ENCODE assay signal across 7 cellular contexts in the genomic region with DNA sequence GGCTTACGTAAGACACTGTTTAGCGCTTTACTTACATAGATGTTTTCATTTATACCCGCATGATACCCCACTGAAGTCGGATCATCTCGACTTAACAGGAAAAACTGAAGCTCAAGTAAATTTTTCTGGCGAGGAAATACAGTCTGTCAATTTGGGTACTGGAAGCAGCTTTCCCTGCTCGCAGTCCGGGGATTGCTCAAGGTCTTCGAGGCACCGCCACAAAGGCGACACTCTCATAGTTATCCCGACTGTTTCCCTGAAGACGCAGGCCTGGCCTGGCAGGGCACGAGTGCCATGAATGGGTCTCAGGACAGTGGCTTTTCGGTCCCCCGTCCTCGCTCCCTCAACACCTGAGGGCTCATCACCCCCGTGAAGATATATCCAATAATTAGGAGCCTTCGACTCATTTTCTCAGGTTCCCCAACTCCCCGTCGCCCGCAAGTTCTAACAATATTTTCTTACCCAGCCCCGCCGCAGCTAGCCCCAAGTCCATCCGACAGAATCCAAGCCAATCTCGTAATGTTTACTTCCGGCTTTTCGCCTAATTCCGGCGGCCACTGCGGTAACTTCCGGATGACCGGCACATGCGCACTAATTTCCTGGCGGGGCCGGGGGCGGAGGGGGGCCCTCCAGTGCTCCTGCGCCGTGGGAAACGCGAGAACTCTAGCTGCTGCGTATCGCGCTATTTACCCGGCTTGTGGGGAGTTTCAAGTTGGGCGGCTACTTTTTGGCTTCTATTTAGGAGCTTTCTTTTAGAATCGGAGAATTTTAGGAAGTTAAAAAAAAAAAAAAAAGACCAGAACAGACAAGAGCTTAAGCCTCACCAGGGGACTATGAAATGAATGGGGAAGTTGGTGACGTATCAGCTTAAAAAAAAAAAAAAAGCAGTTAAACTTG. TPM values are rescaled to one million over a fixed set of nuclear protein-coding genes. Genes with fewer than 3 reads are reported as not detected.
A peak's percentile ranks its signal among the peaks of the same experiment; 100 is the strongest.
DNase-seq lines count a peak whose midpoint lies in the region; ATAC-seq, FAIRE-seq and TF ChIP-seq lines count a peak whose summit lies in the region.

A gene (minus strand): TSS at position 521 of the 897 bp plus-strand sequence. CDS start 3,787 bp downstream, outside the sequence.

- peak within 1 kb of the TSS; percentile 61 for H2AFZ ChIP-seq in hepatocyte

- H3K4me3 ChIP-seq in astrocyte of the cerebellum (ENCODE audit: low read depth, low read length): peak within 1 kb of the TSS; percentile 73
- peak within 1 kb of the TSS; percentile 31 for H3K4me3 ChIP-seq in hepatocyte

- FAIRE-seq in GM18507 (lab: Jason Lieb, UNC): peak; percentile 96

- H3K9me2 ChIP-seq in hepatocyte (replicated peaks; ENCODE audit: insufficient read depth): no peaks in the 10 kb centered on the region

- no peaks in the 10 kb centered on the region for H3K27me3 ChIP-seq in hepatocyte

- no peak for TF ChIP-seq CTCF in astrocyte of the cerebellum (IDR thresholded peaks at IDR 0.05; ENCODE audit: low read depth, low read length, missing control alignments)
- no peak for TF ChIP-seq CTCF in hepatocyte (IDR thresholded peaks at IDR 0.05; ENCODE audit: poor library complexity)

- in situ Hi-C loops in astrocyte of the cerebellum (cut with HindIII; ENCODE audit: low sequenced_read_pairs): no loop called here

- H3K9me3 ChIP-seq in hepatocyte (ENCODE audit: low read depth): no peaks in the 10 kb centered on the region

- peak within 1 kb of the TSS; percentile 84 for H3K27ac ChIP-seq in hepatocyte

- peaks cover 8% of the 10 kb centered on the region for H3K4me1 ChIP-seq in hepatocyte (ENCODE audit: insufficient read depth)

- DNase-seq in GM18507 (ENCODE audit: extremely low spot score, insufficient read length, low read depth) (peak; percentile 79), NCI-H2029 treated with DMSO at 0.1 percent for 48 hours (lab: John Stamatoyannopoulos, UW) (peak; percentile 63), T-helper 9 cell (peak; percentile 86), astrocyte of the cerebellum (ENCODE audit: low read depth) (peak; percentile 93), hepatocyte (ENCODE audit: low spot score) (peak; percentile 97), retina (peak; percentile 92)

- peak within 1 kb of the TSS; percentile 77 for H3K4me2 ChIP-seq in hepatocyte

- 1% methylated on average over 48 of the region's 48 CpGs for WGBS in hepatocyte (ENCODE audit: low lambda C conversion rate, missing lambda C conversion rate)

- H3K79me2 ChIP-seq in hepatocyte: peaks cover 31% of the 10 kb centered on the region

- H4K20me1 ChIP-seq in hepatocyte (ENCODE audit: insufficient read depth, poor library complexity, severe bottlenecking): no peaks in the 10 kb centered on the region

- H3K36me3 ChIP-seq in hepatocyte (replicated peaks; ENCODE audit: insufficient read depth, low read depth): no peaks in the 10 kb centered on the region

- peak; percentile 69 for ATAC-seq in HG02981 (IDR thresholded peaks at IDR 0.05; ENCODE audit: unreplicated experiment)

RNA-seq across cellular contexts. Expression of the gene that starts here (rescaled TPM):
- 39.9 and 62.5 TPM in 2 replicates for total RNA-seq in hepatocyte
- polyA plus RNA-seq in hepatocyte: 41.5 and 45.0 TPM in 2 replicates

Comparison
In these comparisons a context has a peak if more than half of its experiments do, and no peak if none do; other contexts are left out.
1. Peak in every context shown above with its lines: DNase-seq, ATAC-seq, H3K4me3 ChIP-seq and H3K27ac ChIP-seq.